In the genomic region with DNA sequence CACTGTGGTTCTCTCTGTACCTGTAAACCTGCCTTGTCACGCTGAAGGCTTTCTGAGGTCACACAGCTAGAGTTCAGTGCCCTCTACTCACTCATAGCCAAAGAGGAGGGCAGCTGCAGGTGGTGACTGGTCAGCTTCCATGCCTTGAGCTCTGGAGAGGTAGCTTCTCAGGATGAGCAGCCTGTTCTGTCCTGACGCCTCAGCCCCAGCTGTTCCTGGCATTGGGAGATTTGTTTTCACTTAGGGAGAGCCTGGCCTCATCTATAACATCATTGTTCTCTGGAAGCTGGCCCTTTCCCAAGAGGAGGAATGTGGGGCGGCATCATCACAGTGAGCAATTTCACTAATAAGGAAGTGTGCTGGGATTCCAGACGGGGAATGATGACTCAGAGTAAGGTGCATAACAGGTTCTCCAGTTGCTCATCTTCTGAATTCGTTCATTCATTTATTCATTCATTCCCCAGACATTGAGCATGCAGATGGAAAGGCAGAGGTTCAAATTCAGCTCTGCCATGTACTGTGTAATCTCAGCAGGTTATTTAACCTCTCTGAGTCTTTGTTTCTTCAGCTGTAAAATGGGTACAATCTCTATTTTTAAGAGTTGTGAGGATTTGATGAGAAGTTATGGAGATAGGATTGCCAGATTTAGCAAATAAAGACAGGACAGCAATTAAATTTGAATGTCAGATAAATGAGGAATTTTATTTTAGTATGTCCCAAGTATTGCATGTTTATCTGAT, we compare ENCODE assay signal across 9 cellular contexts.
DNase-seq lines count a peak whose midpoint lies in the region; ATAC-seq, FAIRE-seq and TF ChIP-seq lines count a peak whose summit lies in the region.
"Had no signal": no experiment of that assay in that cellular context is flagged by ENCODE, and none has a peak within 500 bp of the region (broad histone marks: within the 10 kb centered on the region; RNA-seq: fewer than 3 reads in every experiment).

No MANE protein-coding gene starts in this region.

- peak; percentile 84 for DNase-seq in DMS53 (lab: John Stamatoyannopoulos, UW)
- DNase-seq in NCI-H2196 (lab: John Stamatoyannopoulos, UW; ENCODE audit: unreplicated experiment), result peak; percentile 54
- no peak for DNase-seq in H1 (ENCODE audit: low read depth in 1 of 2, low spot score in 2 of 2)
- peak; percentile 24 for DNase-seq in neural progenitor cell (ENCODE audit: low spot score)
- DNase-seq in activated T-cell treated with anti-CD3 and anti-CD28 coated beads, Interleukin-2, amount 50 U/mL, for 4 hours, result no peak
- no peak for DNase-seq in activated CD8-positive, alpha-beta memory T cell treated with anti-CD3 and anti-CD28 coated beads, Interleukin-2, amount 50 U/mL, for 48 hours
- DNase-seq in D341Med (ENCODE audit: low spot score), result no peak

- H3K79me2 ChIP-seq in H1 (ENCODE audit: control insufficient read depth in 1 of 2, insufficient read depth in 2 of 2, low read length in 2 of 2), result no peaks in the 10 kb centered on the region
- no peaks in the 10 kb centered on the region for H3K79me2 ChIP-seq in neural progenitor cell (ENCODE audit: low read depth)

- no peaks in the 10 kb centered on the region for H3K36me3 ChIP-seq in H1 (ENCODE audit: control insufficient read depth in 2 of 4, insufficient read depth in 4 of 4, low read length in 3 of 4)
- H3K36me3 ChIP-seq in neural progenitor cell, result no peaks in the 10 kb centered on the region

- TF ChIP-seq CTCF in H1 (IDR thresholded peaks at IDR 0.05; ENCODE audit: control extremely low read depth in 1 of 3, insufficient read depth in 1 of 3, low read depth in 1 of 3, low read length in 3 of 3), result no peak
- TF ChIP-seq CTCF in neural progenitor cell (IDR thresholded peaks at IDR 0.05), result no peak

- no peaks in the 10 kb centered on the region for H3F3A ChIP-seq in neural progenitor cell (ENCODE audit: low read depth)

- POLR2A ChIA-PET in H1 (lab: Charles Lee; ENCODE audit: partially characterized antibody), result interaction anchor here (0.6 to 1.0 kb wide), 2 partner anchors 10 to 219 kb away, joined by 3 to 4 read pairs; no protein-coding TSS in a partner anchor

- H3K4me2 ChIP-seq in H1 (ENCODE audit: insufficient read depth in 1 of 2, low read depth in 2 of 2, low read length in 2 of 2), result no peak overlapping the region
- no peak overlapping the region for H3K4me2 ChIP-seq in neural progenitor cell

- no peaks in the 10 kb centered on the region for H3K79me1 ChIP-seq in H1 (ENCODE audit: low read depth, low read length)

- H2BK5ac ChIP-seq in H1 (ENCODE audit: low read depth, low read length), result no peak overlapping the region

- H3K9ac ChIP-seq in H1 (replicated peaks in 1 of 4; ENCODE audit: extremely low read depth in 1 of 4, low read depth in 3 of 4, low read length in 3 of 4) (no peak overlapping the region; a peak in 1 of 7 replicates), neural progenitor cell (no peak overlapping the region)

- H2AK5ac ChIP-seq in H1 (ENCODE audit: low read depth, low read length), result no peak overlapping the region

- H3K56ac ChIP-seq in H1 (replicated peaks; ENCODE audit: insufficient read length, low read depth, low read length), result no peak overlapping the region

- CTCF ChIA-PET in H1 (lab: Charles Lee; ENCODE audit: partially characterized antibody), result interaction anchor here (0.9 to 2.3 kb wide), 5 partner anchors 18 to 215 kb away, joined by 3 to 9 read pairs (median 3); no protein-coding TSS in a partner anchor

- no peak overlapping the region for H3K23ac ChIP-seq in H1 (ENCODE audit: insufficient read length)

- H2AFZ ChIP-seq in H1 (ENCODE audit: low read length), result no peak overlapping the region
- no peak overlapping the region for H2AFZ ChIP-seq in neural progenitor cell (replicated peaks)

- no peak for TF ChIP-seq POLR2A in H1 (IDR thresholded peaks at IDR 0.05; ENCODE audit: control extremely low read depth in 1 of 2, low read depth in 2 of 2, low read length in 2 of 2)

- peaks cover 2% of the 10 kb centered on the region for H3K36me3 Mint-ChIP-seq in neural progenitor cell
- no peaks in the 10 kb centered on the region for H3K36me3 Mint-ChIP-seq in activated T-cell treated with anti-CD3 and anti-CD28 coated beads, Interleukin-2, amount 50 U/mL, for 4 hours (ENCODE audit: insufficient read depth)
- H3K36me3 Mint-ChIP-seq: mesothelial cell of epicardium had no signal

- no peak overlapping the region for H3K4me3 Mint-ChIP-seq in neural progenitor cell
- no peak overlapping the region for H3K4me3 Mint-ChIP-seq in activated T-cell treated with anti-CD3 and anti-CD28 coated beads, Interleukin-2, amount 50 U/mL, for 4 hours
- H3K4me3 Mint-ChIP-seq: mesothelial cell of epicardium had no signal

- no peak overlapping the region for H2BK12ac ChIP-seq in H1 (ENCODE audit: low read depth, low read length)

- no peak overlapping the region for H4K91ac ChIP-seq in H1 (replicated peaks; ENCODE audit: insufficient read length, low read length)

- H4K20me1 ChIP-seq in H1 (replicated peaks in 1 of 2; ENCODE audit: control insufficient read depth in 1 of 2, insufficient read depth in 2 of 2, low read length in 2 of 2) (no peaks in the 10 kb centered on the region), neural progenitor cell (ENCODE audit: low read depth) (no peaks in the 10 kb centered on the region)

- TF ChIP-seq RAD21 in H1 (IDR thresholded peaks at IDR 0.05 in 1 of 2, conservative IDR thresholded peaks at IDR 0.05 in 1 of 2; ENCODE audit: low read depth in 2 of 2, low read length in 2 of 2), result no peak

- peaks cover 8% of the 10 kb centered on the region for H3K27me3 Mint-ChIP-seq in neural progenitor cell (ENCODE audit: insufficient read depth, low read depth)
- no peaks in the 10 kb centered on the region for H3K27me3 Mint-ChIP-seq in activated T-cell treated with anti-CD3 and anti-CD28 coated beads, Interleukin-2, amount 50 U/mL, for 4 hours (ENCODE audit: low read depth)

- no peak for TF ChIP-seq EP300 in H1 (IDR thresholded peaks at IDR 0.05; ENCODE audit: borderline replicate concordance in 1 of 2, low read depth in 2 of 2, low read length in 2 of 2)

- H3K18ac ChIP-seq in H1 (ENCODE audit: extremely low read depth, low read length), result no peak overlapping the region

- H3K4me1 Mint-ChIP-seq in neural progenitor cell, result peaks cover 7% of the 10 kb centered on the region
- peaks cover 39% of the 10 kb centered on the region for H3K4me1 Mint-ChIP-seq in activated T-cell treated with anti-CD3 and anti-CD28 coated beads, Interleukin-2, amount 50 U/mL, for 4 hours (ENCODE audit: low read depth)

- H3K4me3 ChIP-seq in H1 (ENCODE audit: extremely low read depth in 1 of 4, insufficient read depth in 2 of 4, low read depth in 3 of 4, low read length in 4 of 4) (no peak overlapping the region), neural progenitor cell (no peak overlapping the region)

- ATAC-seq in activated T-cell treated with anti-CD3 and anti-CD28 coated beads, Interleukin-2, amount 50 U/mL, for 4 hours, result no peak
- no peak for ATAC-seq in GM21515 (IDR thresholded peaks at IDR 0.05; ENCODE audit: unreplicated experiment)

- H3K27ac ChIP-seq in H1 (ENCODE audit: low read depth, low read length), result no peak overlapping the region
- H3K27ac ChIP-seq in neural progenitor cell, result no peak overlapping the region

- 67% methylated on average over 5 of the region's 5 CpGs; no CpG with 5 or more reads in 1 of the 2 experiments for whole genome bisulfite sequencing in H1 (ENCODE audit: extremely low coverage in 1 of 2, insufficient coverage in 1 of 2, insufficient read length in 1 of 2, insufficient replicate concordance in 2 of 2, low coverage in 1 of 2, low lambda C conversion rate in 2 of 2, missing lambda C conversion rate in 1 of 2), 2 experiments

- H3K9me3 Mint-ChIP-seq in neural progenitor cell, result peaks cover 12% of the 10 kb centered on the region
- peaks cover 4% of the 10 kb centered on the region for H3K9me3 Mint-ChIP-seq in activated T-cell treated with anti-CD3 and anti-CD28 coated beads, Interleukin-2, amount 50 U/mL, for 4 hours

- H2BK120ac ChIP-seq in H1 (replicated peaks; ENCODE audit: low read depth, low read length), result no peak overlapping the region

- H4K8ac ChIP-seq in H1 (ENCODE audit: extremely low read depth, insufficient read depth, low read length), result no peak overlapping the region

- peaks cover 6 to 12% of the 10 kb centered on the region in 2 experiments for H3K9me3 ChIP-seq in H1 (ENCODE audit: insufficient read depth in 2 of 2, low read depth in 1 of 2, low read length in 1 of 2)
- no peaks in the 10 kb centered on the region for H3K9me3 ChIP-seq in neural progenitor cell (ENCODE audit: low read depth)

- FAIRE-seq in H1 (lab: Jason Lieb, UNC), result no peak

- H3K27me3 ChIP-seq in H1 (replicated peaks in 1 of 4; ENCODE audit: control insufficient read depth in 3 of 4, extremely low read depth in 1 of 4, insufficient read depth in 3 of 4, low read length in 3 of 4) (no peaks in the 10 kb centered on the region), neural progenitor cell (no peaks in the 10 kb centered on the region)

- H3K14ac ChIP-seq in H1 (ENCODE audit: insufficient read length), result no peak overlapping the region

- H3K23me2 ChIP-seq in H1 (ENCODE audit: low read depth, low read length), result no peaks in the 10 kb centered on the region

- no peak overlapping the region for H4K5ac ChIP-seq in H1 (ENCODE audit: insufficient read length, low read depth, low read length)

- H3K27ac Mint-ChIP-seq in neural progenitor cell, result no peak overlapping the region
- H3K27ac Mint-ChIP-seq: mesothelial cell of epicardium had no signal

- H3K4me1 ChIP-seq in H1 (replicated peaks in 1 of 4; ENCODE audit: control insufficient read depth in 3 of 4, insufficient read depth in 4 of 4, low read length in 3 of 4), result no peaks in the 10 kb centered on the region
- H3K4me1 ChIP-seq in neural progenitor cell, result no peaks in the 10 kb centered on the region

- H3K4ac ChIP-seq in H1 (replicated peaks; ENCODE audit: insufficient read length, low read depth, low read length), result no peak overlapping the region

- H2BK20ac ChIP-seq in H1 (ENCODE audit: low read length), result no peak overlapping the region

- no peak overlapping the region for H2BK15ac ChIP-seq in H1 (ENCODE audit: low read length)

TF ChIP-seq in H1, 55 proteins besides CTCF, POLR2A, EP300 and RAD21:
- TF ChIP-seq CREB1 (IDR thresholded peaks at IDR 0.05) (peak; percentile 58; the same call in 1 of the 2 replicates), BCL11A (IDR thresholded peaks at IDR 0.05; ENCODE audit: low read depth in 2 of 2, low read length in 2 of 2) (no peak), KDM1A (IDR thresholded peaks at IDR 0.05; ENCODE audit: borderline replicate concordance, low read length) (peak; percentile 32; the same call in 1 of the 2 replicates), SAP30 (IDR thresholded peaks at IDR 0.05; ENCODE audit: insufficient read depth, insufficient replicate concordance, low read length) (no peak)
- TF ChIP-seq, protein P1, sequence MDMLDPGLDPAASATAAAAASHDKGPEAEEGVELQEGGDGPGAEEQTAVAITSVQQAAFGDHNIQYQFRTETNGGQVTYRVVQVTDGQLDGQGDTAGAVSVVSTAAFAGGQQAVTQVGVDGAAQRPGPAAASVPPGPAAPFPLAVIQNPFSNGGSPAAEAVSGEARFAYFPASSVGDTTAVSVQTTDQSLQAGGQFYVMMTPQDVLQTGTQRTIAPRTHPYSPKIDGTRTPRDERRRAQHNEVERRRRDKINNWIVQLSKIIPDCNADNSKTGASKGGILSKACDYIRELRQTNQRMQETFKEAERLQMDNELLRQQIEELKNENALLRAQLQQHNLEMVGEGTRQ (IDR thresholded peaks at IDR 0.05; ENCODE audit: low read length), result no peak
TF ChIP-seq in H1: peak in this region for 2.

Comparison
In these comparisons a context has a peak if more than half of its experiments do, and no peak if none do; other contexts are left out.
1. DNase-seq: peak in DMS53 (single experiment), NCI-H2196 (single experiment) and neural progenitor cell (single experiment); none in H1 (0 of 2), activated T-cell treated with anti-CD3 and anti-CD28 coated beads, Interleukin-2, amount 50 U/mL, for 4 hours (single experiment), activated CD8-positive, alpha-beta memory T cell treated with anti-CD3 and anti-CD28 coated beads, Interleukin-2, amount 50 U/mL, for 48 hours (single experiment) and D341Med (single experiment).